In genomic region chrX:44352739-44353138, GRCh38 we compare ENCODE assay signal across 18 cellular contexts.
"Had no signal": no experiment of that assay in that cellular context is flagged by ENCODE, and none has a peak within 500 bp of the region (broad histone marks: within the 10 kb centered on the region; RNA-seq: fewer than 3 reads in every experiment).

No MANE protein-coding gene starts in this region.

- H3K4me1 ChIP-seq: esophagus muscularis mucosa, tibial nerve had no signal

- H3K4me3 ChIP-seq: cardiac muscle cell, dorsolateral prefrontal cortex, esophagus muscularis mucosa, tibial nerve had no signal

- H3K9me3 ChIP-seq: esophagus muscularis mucosa, tibial nerve had no signal

- H3K27ac ChIP-seq: cardiac muscle cell, dorsolateral prefrontal cortex, esophagus muscularis mucosa, tibial nerve, VCaP had no signal

- H3K27me3 ChIP-seq: cardiac muscle cell, esophagus muscularis mucosa had no signal

- ATAC-seq: activated T-helper 17 cell treated with anti-CD3 and anti-CD28 coated beads, Interleukin-2, amount 50 U/mL, for 72 hours; left colon; stimulated activated naive B cell treated with anti-CD40 and anti-IgM and Interleukin-4, amounts not matched to agents 10 μg/mL and 1 μg/mL and 100 μg/mL, for 72 hours had no signal

- H3K36me3 ChIP-seq: cardiac muscle cell, esophagus muscularis mucosa, tibial nerve had no signal

- DNase-seq: activated CD4-positive, alpha-beta T cell treated with anti-CD3 and anti-CD28 coated beads for 1 hour; activated CD4-positive, alpha-beta T cell treated with anti-CD3 and anti-CD28 coated beads, Interleukin-2, amount 50 U/mL, for 4 hours; activated naive CD4-positive, alpha-beta T cell treated with anti-CD3 and anti-CD28 coated beads, Interleukin-2, amount 10 ng/mL, durations not matched to agents 7 days and 5 days; activated T-cell treated with anti-CD3 and anti-CD28 coated beads for 4 hours; dorsolateral prefrontal cortex; endodermal cell; foreskin melanocyte; head of caudate nucleus; left colon; nucleus accumbens; posterior cingulate gyrus; stimulated activated CD4-positive, alpha-beta T cell treated with anti-CD3 and anti-CD28 coated beads, Interleukin-2, amount 100 ng/mL, for 48 hours; stimulated activated naive B cell treated with anti-CD40 and anti-IgM and Interleukin-4, amounts not matched to agents 10 μg/mL and 1 μg/mL and 100 μg/mL, for 72 hours had no signal
